ENCODE assay signal across 33 cellular contexts in genomic region chr16:8561496-8561895, GRCh38. TPM values are rescaled to one million over a fixed set of nuclear protein-coding genes. Genes with fewer than 3 reads are reported as not detected.
"Had no signal": no experiment of that assay in that cellular context is flagged by ENCODE, and none has a peak within 500 bp of the region (broad histone marks: within the 10 kb centered on the region; RNA-seq: fewer than 3 reads in every experiment).

No MANE protein-coding gene starts in this region.

- H3K4me3 Mint-ChIP-seq: stimulated activated effector memory CD8-positive, alpha-beta T cell treated with anti-CD3 and anti-CD28 coated beads, Interleukin-12 subunit alpha, Interleukin-12 subunit beta, amount 100 ng/mL, for 72 hours; stimulated activated memory B cell treated with anti-CD40 and anti-IgM and Interleukin-4, amounts not matched to agents 10 μg/mL and 1 μg/mL and 100 μg/mL, for 72 hours; stimulated activated naive B cell treated with anti-CD40 and anti-IgM and Interleukin-4, amounts not matched to agents 10 μg/mL and 1 μg/mL and 100 μg/mL, for 72 hours; stimulated activated naive CD8-positive, alpha-beta T cell treated with anti-CD3 and anti-CD28 coated beads, Interleukin-15, amount 100 ng/mL, for 72 hours; stimulated activated naive CD8-positive, alpha-beta T cell treated with anti-CD3 and anti-CD28 coated beads, Interleukin-15, Interleukin-2, amounts not matched to agents 100 ng/mL and 50 ng/mL, for 24 hours; type B pancreatic cell had no signal

- H3K9me3 ChIP-seq: stomach, suprapubic skin, testis, thoracic aorta, thyroid gland, tibial artery, tibial nerve, transverse colon, upper lobe of left lung, upper lobe of right lung, uterus, vagina had no signal

- ATAC-seq: stimulated activated effector memory CD8-positive, alpha-beta T cell treated with anti-CD3 and anti-CD28 coated beads, Interleukin-12 subunit alpha, Interleukin-12 subunit beta, amount 100 ng/mL, for 72 hours; stimulated activated memory B cell treated with anti-CD40 and anti-IgM and Interleukin-4, amounts not matched to agents 10 μg/mL and 1 μg/mL and 100 μg/mL, for 72 hours; stimulated activated naive B cell treated with anti-CD40 and anti-IgM and Interleukin-4, amounts not matched to agents 10 μg/mL and 1 μg/mL and 100 μg/mL, for 72 hours; stimulated activated naive CD8-positive, alpha-beta T cell treated with anti-CD3 and anti-CD28 coated beads, Interleukin-15, amount 100 ng/mL, for 72 hours; stimulated activated naive CD8-positive, alpha-beta T cell treated with anti-CD3 and anti-CD28 coated beads, Interleukin-15, Interleukin-2, amounts not matched to agents 100 U/mL and 50 U/mL, for 24 hours; upper lobe of right lung had no signal

- H3K27me3 ChIP-seq: testis, thyroid gland, tibial nerve, transverse colon, upper lobe of left lung, upper lobe of right lung, uterus, vagina had no signal

- FAIRE-seq: urothelium cell line had no signal

- H3K36me3 Mint-ChIP-seq: stimulated activated effector memory CD8-positive, alpha-beta T cell treated with anti-CD3 and anti-CD28 coated beads, Interleukin-12 subunit alpha, Interleukin-12 subunit beta, amount 100 ng/mL, for 72 hours; stimulated activated memory B cell treated with anti-CD40 and anti-IgM and Interleukin-4, amounts not matched to agents 10 μg/mL and 1 μg/mL and 100 μg/mL, for 72 hours; stimulated activated naive B cell treated with anti-CD40 and anti-IgM and Interleukin-4, amounts not matched to agents 10 μg/mL and 1 μg/mL and 100 μg/mL, for 72 hours; type B pancreatic cell had no signal

- H3K27ac Mint-ChIP-seq: stimulated activated effector memory CD8-positive, alpha-beta T cell treated with anti-CD3 and anti-CD28 coated beads, Interleukin-12 subunit alpha, Interleukin-12 subunit beta, amount 100 ng/mL, for 72 hours; stimulated activated memory B cell treated with anti-CD40 and anti-IgM and Interleukin-4, amounts not matched to agents 10 μg/mL and 1 μg/mL and 100 μg/mL, for 72 hours; stimulated activated naive B cell treated with anti-CD40 and anti-IgM and Interleukin-4, amounts not matched to agents 10 μg/mL and 1 μg/mL and 100 μg/mL, for 72 hours; stimulated activated naive CD8-positive, alpha-beta T cell treated with anti-CD3 and anti-CD28 coated beads, Interleukin-15, amount 100 ng/mL, for 72 hours; stimulated activated naive CD8-positive, alpha-beta T cell treated with anti-CD3 and anti-CD28 coated beads, Interleukin-15, Interleukin-2, amounts not matched to agents 100 ng/mL and 50 ng/mL, for 24 hours; type B pancreatic cell had no signal

- H3K27ac ChIP-seq: stomach, suprapubic skin, testis, thoracic aorta, thyroid gland, tibial artery, tibial nerve, transverse colon, upper lobe of left lung, upper lobe of right lung, uterus, vagina had no signal

- H3K4me3 ChIP-seq: stomach, suprapubic skin, testis, thoracic aorta, thyroid gland, tibial artery, tibial nerve, transverse colon, upper lobe of left lung, upper lobe of right lung, uterus, vagina had no signal

- DNase-seq: stimulated activated CD4-positive, alpha-beta T cell treated with anti-CD3 and anti-CD28 coated beads, Interleukin-2, amount 100 ng/mL, for 48 hours; stimulated activated CD4-positive, alpha-beta T cell treated with anti-CD3 and anti-CD28 coated beads, Interleukin-4, amount 100 ng/mL, for 1 hour; stimulated activated CD4-positive, alpha-beta T cell treated with anti-CD3 and anti-CD28 coated beads, Interleukin-4, amount 100 ng/mL, for 24 hours; stimulated activated CD4-positive, alpha-beta T cell treated with anti-CD3 and anti-CD28 coated beads, Interleukin-4, amount 100 ng/mL, for 4 hours; stimulated activated CD8-positive, alpha-beta memory T cell treated with anti-CD3 and anti-CD28 coated beads, Interleukin-4, amount 100 ng/mL, for 48 hours; stimulated activated naive B cell treated with anti-CD40 and anti-IgM and Interleukin-4, amounts not matched to agents 10 μg/mL and 1 μg/mL and 100 μg/mL, for 72 hours; stimulated activated naive CD4-positive, alpha-beta T cell; stimulated activated naive CD4-positive, alpha-beta T cell treated with Interleukin-2 at 50 U/mL for 16 hours; stimulated activated naive CD8-positive, alpha-beta T cell treated with anti-CD3 and anti-CD28 coated beads, Interleukin-15, amount 100 ng/mL, for 72 hours; stimulated activated naive CD8-positive, alpha-beta T cell treated with anti-CD3 and anti-CD28 coated beads, Interleukin-15, Interleukin-2, amounts not matched to agents 100 U/mL and 50 U/mL, for 24 hours; stomach; substantia nigra; testis; thyroid gland; tibial artery; transverse colon; trophoblast cell; upper lobe of left lung; upper lobe of right lung; uterus had no signal

- H3K36me3 ChIP-seq: stomach, suprapubic skin, thoracic aorta, thyroid gland, tibial artery, tibial nerve, transverse colon, upper lobe of left lung, upper lobe of right lung, uterus, vagina had no signal

- H3K4me1 ChIP-seq: stomach, suprapubic skin, testis, thyroid gland, tibial artery, tibial nerve, transverse colon, upper lobe of left lung, upper lobe of right lung, uterus, vagina had no signal

- H3K9me3 Mint-ChIP-seq: stimulated activated effector memory CD8-positive, alpha-beta T cell treated with anti-CD3 and anti-CD28 coated beads, Interleukin-12 subunit alpha, Interleukin-12 subunit beta, amount 100 ng/mL, for 72 hours; stimulated activated memory B cell treated with anti-CD40 and anti-IgM and Interleukin-4, amounts not matched to agents 10 μg/mL and 1 μg/mL and 100 μg/mL, for 72 hours; stimulated activated naive B cell treated with anti-CD40 and anti-IgM and Interleukin-4, amounts not matched to agents 10 μg/mL and 1 μg/mL and 100 μg/mL, for 72 hours; stimulated activated naive CD8-positive, alpha-beta T cell treated with anti-CD3 and anti-CD28 coated beads, Interleukin-15, amount 100 ng/mL, for 72 hours; stimulated activated naive CD8-positive, alpha-beta T cell treated with anti-CD3 and anti-CD28 coated beads, Interleukin-15, Interleukin-2, amounts not matched to agents 100 ng/mL and 50 ng/mL, for 24 hours; type B pancreatic cell had no signal

- H3K27me3 Mint-ChIP-seq: stimulated activated naive CD8-positive, alpha-beta T cell treated with anti-CD3 and anti-CD28 coated beads, Interleukin-15, amount 100 ng/mL, for 72 hours had no signal

- H3K4me1 Mint-ChIP-seq: stimulated activated effector memory CD8-positive, alpha-beta T cell treated with anti-CD3 and anti-CD28 coated beads, Interleukin-12 subunit alpha, Interleukin-12 subunit beta, amount 100 ng/mL, for 72 hours; stimulated activated memory B cell treated with anti-CD40 and anti-IgM and Interleukin-4, amounts not matched to agents 10 μg/mL and 1 μg/mL and 100 μg/mL, for 72 hours; stimulated activated naive B cell treated with anti-CD40 and anti-IgM and Interleukin-4, amounts not matched to agents 10 μg/mL and 1 μg/mL and 100 μg/mL, for 72 hours; stimulated activated naive CD8-positive, alpha-beta T cell treated with anti-CD3 and anti-CD28 coated beads, Interleukin-15, amount 100 ng/mL, for 72 hours had no signal

RNA-seq across cellular contexts. Expression of gene TMEM114, which starts 28.8 kb away (rescaled TPM):
- total RNA-seq: stomach, subcutaneous adipose tissue, suprapubic skin, temporal lobe, testis, thoracic aorta, thyroid gland, tibial nerve, transverse colon, upper lobe of left lung, upper lobe of right lung, ureter, urinary bladder, uterus, vagina had no signal
- polyA plus RNA-seq: stomach, urinary bladder had no signal
